In genomic region chr11:90476442-90477007, GRCh38 we compare ENCODE assay signal across 8 cellular contexts.
DNase-seq lines count a peak whose midpoint lies in the region; ATAC-seq, FAIRE-seq and TF ChIP-seq lines count a peak whose summit lies in the region.

No MANE protein-coding gene starts in this region.

- no peak for TF ChIP-seq POLR2A in K562 (conservative IDR thresholded peaks at IDR 0.05)

- no peaks in the 10 kb centered on the region for H3K79me2 ChIP-seq in K562 (ENCODE audit: control insufficient read depth, insufficient read depth, low read length)

- TF ChIP-seq EP300 in K562 (IDR thresholded peaks at IDR 0.05; ENCODE audit: low read length) = no peak

- H3K27me3 Mint-ChIP-seq in activated T-helper 17 cell treated with anti-CD3 and anti-CD28 coated beads, Interleukin-2, amount 50 U/mL, for 72 hours = no peaks in the 10 kb centered on the region

- no peaks in the 10 kb centered on the region for H3K9me3 ChIP-seq in HAP-1
- H3K9me3 ChIP-seq in K562 (replicated peaks; ENCODE audit: control insufficient read depth, insufficient read depth, low read depth, low read length) = no peaks in the 10 kb centered on the region

- no peak overlapping the region for H3K4me3 ChIP-seq in HAP-1
- no peak overlapping the region for H3K4me3 ChIP-seq in K562

- H3K27me3 ChIP-seq in HAP-1 (ENCODE audit: low read depth) = no peaks in the 10 kb centered on the region; the same call in 1 of the 2 replicates
- no peaks in the 10 kb centered on the region for H3K27me3 ChIP-seq in K562 (ENCODE audit: control insufficient read depth in 2 of 2, insufficient read depth in 2 of 2, low read length in 2 of 2)

- POLR2A ChIA-PET in K562 (lab: Yijun Ruan, JAX) = no interaction called here

- in situ Hi-C loops in HAP-1 (cut with MboI; ENCODE audit: low sequenced_read_pairs) (no loop called here), K562 (cut with MboI) (no loop called here)

- TF ChIP-seq RAD21 in K562 (CRISPR knock-in tag; conservative IDR thresholded peaks at IDR 0.05 in 1 of 2, IDR thresholded peaks at IDR 0.05 in 1 of 2) = peak; percentile 25 to 42; a peak in 3 of 4 replicates

- H3K9me3 Mint-ChIP-seq in activated T-helper 17 cell treated with anti-CD3 and anti-CD28 coated beads, Interleukin-2, amount 50 U/mL, for 72 hours = no peaks in the 10 kb centered on the region

- no peak overlapping the region for H3K27ac Mint-ChIP-seq in activated T-helper 17 cell treated with anti-CD3 and anti-CD28 coated beads, Interleukin-2, amount 50 U/mL, for 72 hours

- ATAC-seq in K562 = no peak
- no peak for ATAC-seq in activated T-helper 17 cell treated with anti-CD3 and anti-CD28 coated beads, Interleukin-2, amount 50 U/mL, for 72 hours (replicated peaks)

- peaks cover 2% of the 10 kb centered on the region; the same call in 1 of the 2 replicates for H3K4me1 ChIP-seq in HAP-1
- H3K4me1 ChIP-seq in K562 (replicated peaks in 1 of 2; ENCODE audit: control insufficient read depth in 2 of 2, insufficient read depth in 2 of 2, low read length in 2 of 2) = no peaks in the 10 kb centered on the region

- H3K36me3 ChIP-seq in HAP-1 (replicated peaks) = no peaks in the 10 kb centered on the region
- no peaks in the 10 kb centered on the region for H3K36me3 ChIP-seq in K562 (ENCODE audit: control insufficient read depth, insufficient read depth, low read length)

- no peaks in the 10 kb centered on the region for H3K36me3 Mint-ChIP-seq in activated T-helper 17 cell treated with anti-CD3 and anti-CD28 coated beads, Interleukin-2, amount 50 U/mL, for 72 hours (ENCODE audit: low read depth)

- no peaks in the 10 kb centered on the region for H3K4me1 Mint-ChIP-seq in activated T-helper 17 cell treated with anti-CD3 and anti-CD28 coated beads, Interleukin-2, amount 50 U/mL, for 72 hours

- H3K4me2 ChIP-seq in K562 (ENCODE audit: insufficient read depth, low read length) = no peak overlapping the region

- no peaks in the 10 kb centered on the region for H4K20me1 ChIP-seq in K562 (replicated peaks; ENCODE audit: control insufficient read depth, insufficient read depth, low read length)

- no peak overlapping the region for H3K9ac ChIP-seq in K562 (ENCODE audit: insufficient read depth in 1 of 2, low read depth in 2 of 2, low read length in 2 of 2)

- CTCF ChIA-PET in K562 (lab: Yijun Ruan, JAX; ENCODE audit: low intra/inter-chr PET ratio) = no interaction called here

- intact Hi-C loops in K562 (cut with micrococcal nuclease) = no loop called here

- DNase-seq in NCI-H2081 (lab: John Stamatoyannopoulos, UW) = peak; percentile 10 to 42
- DNase-seq in NCI-H2081 treated with DMSO at 0.1 percent for 48 hours (lab: John Stamatoyannopoulos, UW) = no peak
- DNase-seq in HAP-1 (ENCODE audit: low spot score in 2 of 2) = peak; percentile 46 to 55
- peak; percentile 42 for DNase-seq in NCI-H446 treated with DMSO at 0.1 percent for 48 hours (lab: John Stamatoyannopoulos, UW)
- DNase-seq in K562 (ENCODE audit: extremely low read depth in 1 of 4, low spot score in 3 of 4) = peak in 1 of 4 experiments; percentile 15
- peak; percentile 27 for DNase-seq in medulla oblongata (ENCODE audit: extremely low spot score)
- no peak for DNase-seq in OCI-M2 (lab: John Stamatoyannopoulos, UW; ENCODE audit: unreplicated experiment)

- no peaks in the 10 kb centered on the region for H3K9me1 ChIP-seq in K562 (ENCODE audit: control insufficient read depth, insufficient read depth, low read length)

- no peak overlapping the region for H3K27ac ChIP-seq in K562 (ENCODE audit: extremely low read depth, low read depth, low read length)

- FAIRE-seq in K562 (lab: Jason Lieb, UNC) = no peak

- H3K4me3 Mint-ChIP-seq in activated T-helper 17 cell treated with anti-CD3 and anti-CD28 coated beads, Interleukin-2, amount 50 U/mL, for 72 hours = no peak overlapping the region

- 6% methylated on average over 2 of the region's 2 CpGs for WGBS in K562 (ENCODE audit: insufficient coverage, low coverage, missing lambda C conversion rate)

- no peak overlapping the region for H2AFZ ChIP-seq in K562 (ENCODE audit: low read depth, low read length)

- no TSS peak for BruUV-seq in K562 (replicated peaks; lab: Mats Ljungman, UMichigan)

- TF ChIP-seq CTCF in K562 (IDR thresholded peaks at IDR 0.05 in 2 of 3, conservative IDR thresholded peaks at IDR 0.05 in 1 of 3; ENCODE audit: insufficient read depth in 2 of 3, low read depth in 1 of 3, low read length in 3 of 3) = peak in 1 of 3 experiments; percentile 12; a peak in 1 of 6 replicates

TF ChIP-seq in K562, 482 proteins besides CTCF, POLR2A, EP300 and RAD21:
- no peak for TF ChIP-seq NFIC (IDR thresholded peaks at IDR 0.05)
- TF ChIP-seq SRSF3 (IDR thresholded peaks at IDR 0.05; ENCODE audit: insufficient read depth, low read length) = no peak
- TF ChIP-seq CEBPB (tag; IDR thresholded peaks at IDR 0.05) = peak; percentile 58
- no peak for TF ChIP-seq ZNF77 (CRISPR knock-in tag; IDR thresholded peaks at IDR 0.05)
- TF ChIP-seq WHSC1 (IDR thresholded peaks at IDR 0.05; ENCODE audit: low read length) = no peak
- TF ChIP-seq CTCFL (IDR thresholded peaks at IDR 0.05; ENCODE audit: borderline replicate concordance, insufficient read depth, low read depth, low read length, poor library complexity, severe bottlenecking) = no peak
- no peak for TF ChIP-seq SMARCB1 (IDR thresholded peaks at IDR 0.05; ENCODE audit: insufficient read length, low read depth)
- no peak for TF ChIP-seq ZBTB11 (CRISPR knock-in tag; IDR thresholded peaks at IDR 0.05)
- no peak for TF ChIP-seq KLF1 (tag; IDR thresholded peaks at IDR 0.05)
- TF ChIP-seq HNRNPUL1 (IDR thresholded peaks at IDR 0.05; ENCODE audit: low read length) = no peak
- no peak for TF ChIP-seq KLF16 (IDR thresholded peaks at IDR 0.05)
- no peak for TF ChIP-seq E2F3 (CRISPR knock-in tag; IDR thresholded peaks at IDR 0.05)
- TF ChIP-seq, protein P1, sequence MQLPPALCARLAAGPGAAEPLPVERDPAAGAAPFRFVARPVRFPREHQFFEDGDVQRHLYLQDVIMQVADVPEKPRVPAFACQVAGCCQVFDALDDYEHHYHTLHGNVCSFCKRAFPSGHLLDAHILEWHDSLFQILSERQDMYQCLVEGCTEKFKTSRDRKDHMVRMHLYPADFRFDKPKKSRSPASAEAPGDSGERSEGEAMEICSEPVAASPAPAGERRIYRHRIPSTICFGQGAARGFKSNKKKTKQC (CRISPR knock-in tag; IDR thresholded peaks at IDR 0.05) = no peak
- TF ChIP-seq CEBPG (CRISPR knock-in tag; IDR thresholded peaks at IDR 0.05) = no peak
- TF ChIP-seq CEBPG (tag; conservative IDR thresholded peaks at IDR 0.05 in 1 of 2, IDR thresholded peaks at IDR 0.05 in 1 of 2) = peak; percentile 54 to 55
- no peak for TF ChIP-seq ZNF24 (IDR thresholded peaks at IDR 0.05)

Comparison
In these comparisons a context has a peak if more than half of its experiments do, and no peak if none do; other contexts are left out.
1. DNase-seq: peak in NCI-H2081 (2 of 2), HAP-1 (2 of 2), NCI-H446 treated with DMSO at 0.1 percent for 48 hours (single experiment) and medulla oblongata (single experiment); none in NCI-H2081 treated with DMSO at 0.1 percent for 48 hours (single experiment) and OCI-M2 (single experiment).